ENCODE assay signal across 9 cellular contexts in the genomic region with DNA sequence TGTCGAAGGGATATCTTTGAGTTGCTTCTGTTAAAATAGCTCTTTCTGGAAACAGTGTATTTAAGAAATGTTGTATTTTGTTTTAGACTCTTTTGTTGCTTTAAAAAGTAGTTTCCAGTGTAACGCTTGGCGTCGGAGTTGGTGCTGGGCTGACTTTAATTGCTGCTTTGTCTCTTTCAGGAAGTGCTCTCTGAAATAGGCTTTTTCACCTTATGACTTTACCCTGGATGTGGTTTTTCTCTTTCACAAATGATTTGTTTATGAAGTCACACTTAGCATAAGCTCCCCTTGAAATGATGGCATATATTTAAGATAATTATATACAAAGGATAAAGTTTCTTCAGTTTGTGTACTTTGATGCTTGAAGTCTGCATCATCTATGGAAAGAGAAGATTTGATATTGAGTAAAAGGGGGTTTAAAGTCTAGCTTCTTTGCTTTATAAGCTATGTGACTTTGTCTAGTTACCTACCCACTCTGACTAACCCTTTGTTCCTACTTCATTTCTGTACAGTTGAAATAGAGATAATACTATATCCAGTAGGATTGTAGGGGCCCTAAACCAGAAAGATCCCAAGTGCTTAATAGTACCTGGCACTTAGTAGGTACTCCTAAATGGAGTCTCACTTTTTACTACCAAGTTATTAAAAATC. TPM values are rescaled to one million over a fixed set of nuclear protein-coding genes. Genes with fewer than 3 reads are reported as not detected.
DNase-seq lines count a peak whose midpoint lies in the region; ATAC-seq and TF ChIP-seq lines count a peak whose summit lies in the region.
"Had no signal": no experiment of that assay in that cellular context is flagged by ENCODE, and none has a peak within 500 bp of the region (broad histone marks: within the 10 kb centered on the region; RNA-seq: fewer than 3 reads in every experiment).

A gene with protein sequence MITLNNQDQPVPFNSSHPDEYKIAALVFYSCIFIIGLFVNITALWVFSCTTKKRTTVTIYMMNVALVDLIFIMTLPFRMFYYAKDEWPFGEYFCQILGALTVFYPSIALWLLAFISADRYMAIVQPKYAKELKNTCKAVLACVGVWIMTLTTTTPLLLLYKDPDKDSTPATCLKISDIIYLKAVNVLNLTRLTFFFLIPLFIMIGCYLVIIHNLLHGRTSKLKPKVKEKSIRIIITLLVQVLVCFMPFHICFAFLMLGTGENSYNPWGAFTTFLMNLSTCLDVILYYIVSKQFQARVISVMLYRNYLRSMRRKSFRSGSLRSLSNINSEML (minus strand): TSS at position 170 of the 651 bp plus-strand sequence. CDS start 2,507 bp downstream, outside the sequence.

- ATAC-seq in CD8-positive, alpha-beta T cell: peak; percentile 77
- ATAC-seq in GM19467 (IDR thresholded peaks at IDR 0.05; ENCODE audit: unreplicated experiment) (peak; percentile 89), HG03439 (IDR thresholded peaks at IDR 0.05; ENCODE audit: unreplicated experiment) (peak; percentile 81)

- H3K9me3 Mint-ChIP-seq in CD8-positive, alpha-beta T cell: no peaks in the 10 kb centered on the region
- H3K9me3 Mint-ChIP-seq in activated naive CD4-positive, alpha-beta T cell treated with anti-CD3 and anti-CD28 coated beads for 36 hours: no peaks in the 10 kb centered on the region
- H3K9me3 Mint-ChIP-seq: nephron had no signal

- CTCF ChIA-PET in CD8-positive, alpha-beta T cell (lab: Charles Lee): interaction anchor here (0.8 to 4.8 kb wide), 14 partner anchors 10 to 244 kb away, joined by 3 to 42 read pairs (median 4); a partner anchor contains a TSS
- CTCF ChIA-PET in activated naive CD4-positive, alpha-beta T cell treated with anti-CD3 and anti-CD28 coated beads for 36 hours (lab: Charles Lee): interaction anchor here (0.6 to 2.0 kb wide), 18 partner anchors 9 to 230 kb away, joined by 3 to 10 read pairs (median 4); a partner anchor contains a TSS

- POLR2A ChIA-PET in CD8-positive, alpha-beta T cell (lab: Charles Lee): interaction anchor here (0.9 to 4.1 kb wide), 21 partner anchors 10 to 177 kb away, joined by 3 to 53 read pairs (median 4); a partner anchor contains a TSS

- peaks cover 63% of the 10 kb centered on the region for H3K4me1 ChIP-seq in CD8-positive, alpha-beta T cell (ENCODE audit: insufficient read depth, low read length)

- H3K27me3 ChIP-seq in CD8-positive, alpha-beta T cell (ENCODE audit: insufficient read depth, low read length): no peaks in the 10 kb centered on the region

- intact Hi-C loops in CD8-positive, alpha-beta T cell (cut with DNase I, micrococcal nuclease): loop anchor here (1.0 to 5.0 kb wide), 6 partner anchors 20 to 242 kb away; a partner anchor contains a TSS
- intact Hi-C loops in activated naive CD4-positive, alpha-beta T cell treated with anti-CD3 and anti-CD28 coated beads for 36 hours (cut with micrococcal nuclease): loop anchor here (1.0 to 5.0 kb wide), 16 partner anchors 20 to 349 kb away; a partner anchor contains a TSS

- peak within 1 kb of the TSS; percentile 63 for H3K4me3 ChIP-seq in CD8-positive, alpha-beta T cell (ENCODE audit: low read depth, low read length)

- peak in 2 of 7 experiments; percentile 41 to 42 for DNase-seq in CD8-positive, alpha-beta T cell
- peak; percentile 61 for DNase-seq in activated naive CD4-positive, alpha-beta T cell treated with anti-CD3 and anti-CD28 coated beads for 36 hours
- no peak for DNase-seq in SW 1271 (lab: John Stamatoyannopoulos, UW)
- no peak for DNase-seq in NK-92 (lab: John Stamatoyannopoulos, UW; ENCODE audit: unreplicated experiment)
- no peak for DNase-seq in NCI-H2107 treated with DMSO at 0.1 percent for 48 hours (lab: John Stamatoyannopoulos, UW; ENCODE audit: unreplicated experiment)
- no peak for DNase-seq in NCI-H146 treated with DMSO at 0.1 percent for 48 hours (lab: John Stamatoyannopoulos, UW; ENCODE audit: unreplicated experiment)

- peak within 1 kb of the TSS; percentile 67 for H3K27ac ChIP-seq in CD8-positive, alpha-beta T cell (ENCODE audit: low read depth, low read length)

- H3K9me3 ChIP-seq in CD8-positive, alpha-beta T cell (ENCODE audit: low read length): no peaks in the 10 kb centered on the region

- peaks cover 74% of the 10 kb centered on the region for H3K4me1 Mint-ChIP-seq in CD8-positive, alpha-beta T cell (ENCODE audit: low read depth)
- H3K4me1 Mint-ChIP-seq in activated naive CD4-positive, alpha-beta T cell treated with anti-CD3 and anti-CD28 coated beads for 36 hours (ENCODE audit: low read depth): peaks cover 72% of the 10 kb centered on the region

- H3K27ac Mint-ChIP-seq in CD8-positive, alpha-beta T cell: peak within 1 kb of the TSS; percentile 94
- peak within 1 kb of the TSS; percentile 91 for H3K27ac Mint-ChIP-seq in activated naive CD4-positive, alpha-beta T cell treated with anti-CD3 and anti-CD28 coated beads for 36 hours
- H3K27ac Mint-ChIP-seq: nephron had no signal

- no peak for TF ChIP-seq CTCF in CD8-positive, alpha-beta T cell (IDR thresholded peaks at IDR 0.05)

- peaks cover 15% of the 10 kb centered on the region for H3K36me3 ChIP-seq in CD8-positive, alpha-beta T cell (ENCODE audit: insufficient read depth, low read length)

- peak within 1 kb of the TSS; percentile 91 for H3K4me3 Mint-ChIP-seq in CD8-positive, alpha-beta T cell
- H3K4me3 Mint-ChIP-seq in activated naive CD4-positive, alpha-beta T cell treated with anti-CD3 and anti-CD28 coated beads for 36 hours: peak within 1 kb of the TSS; percentile 81
- H3K4me3 Mint-ChIP-seq: nephron had no signal

- peaks cover 60% of the 10 kb centered on the region for H3K36me3 Mint-ChIP-seq in CD8-positive, alpha-beta T cell
- peaks cover 27% of the 10 kb centered on the region for H3K36me3 Mint-ChIP-seq in activated naive CD4-positive, alpha-beta T cell treated with anti-CD3 and anti-CD28 coated beads for 36 hours (ENCODE audit: low read depth)

- H3K27me3 Mint-ChIP-seq in CD8-positive, alpha-beta T cell (ENCODE audit: low read depth): no peaks in the 10 kb centered on the region
- no peaks in the 10 kb centered on the region for H3K27me3 Mint-ChIP-seq in activated naive CD4-positive, alpha-beta T cell treated with anti-CD3 and anti-CD28 coated beads for 36 hours (ENCODE audit: low read depth)

RNA-seq across cellular contexts. Expression of the gene that starts here (rescaled TPM):
- 10 to 100 TPM; 31.9 to 36.2 TPM for total RNA-seq in CD8-positive, alpha-beta T cell
- total RNA-seq in activated naive CD4-positive, alpha-beta T cell treated with anti-CD3 and anti-CD28 coated beads for 36 hours: 1 to 10 TPM; 2.4 TPM

Comparison
In these comparisons a context has a peak if more than half of its experiments do, and no peak if none do; other contexts are left out.
1. RNA of the gene that starts here (total RNA-seq): 31.9 to 36.2 TPM in CD8-positive, alpha-beta T cell; 2.4 TPM in activated naive CD4-positive, alpha-beta T cell treated with anti-CD3 and anti-CD28 coated beads for 36 hours; every median in the first group is over 4 times any median in the second.
2. Peak in every context shown above with its lines, with median percentiles within 50 percentile points of each other: ATAC-seq.